Comparison of ENCODE assay signal across 14 cellular contexts in genomic region chr12:96513166-96513565, GRCh38. TPM values are rescaled to one million over a fixed set of nuclear protein-coding genes. Genes with fewer than 3 reads are reported as not detected.
A peak's percentile ranks its signal among the peaks of the same experiment; 100 is the strongest.
DNase-seq lines count a peak whose midpoint lies in the region; ATAC-seq and TF ChIP-seq lines count a peak whose summit lies in the region.
"Had no signal": no experiment of that assay in that cellular context is flagged by ENCODE, and none has a peak within 500 bp of the region (broad histone marks: within the 10 kb centered on the region; RNA-seq: fewer than 3 reads in every experiment).

No MANE protein-coding gene starts in this region.

- no peaks in the 10 kb centered on the region for H3K36me3 Mint-ChIP-seq in activated CD4-positive, alpha-beta T cell treated with anti-CD3 and anti-CD28 coated beads, Interleukin-2, amount 10 ng/mL, durations not matched to agents 24 days and 14 days (ENCODE audit: low read depth)
- H3K36me3 Mint-ChIP-seq in neural crest cell (ENCODE audit: low read depth): no peaks in the 10 kb centered on the region

- intact Hi-C loops in activated CD4-positive, alpha-beta T cell treated with anti-CD3 and anti-CD28 coated beads, Interleukin-2, amount 10 ng/mL, durations not matched to agents 24 days and 14 days (cut with micrococcal nuclease): no loop called here
- intact Hi-C loops in thyroid gland (cut with DNase I): loop anchor here (10.0 kb wide), 1 partner anchor 108 kb away; the partner anchor contains the start of gene CDK17

- no peak overlapping the region for H3K27ac Mint-ChIP-seq in activated CD4-positive, alpha-beta T cell treated with anti-CD3 and anti-CD28 coated beads, Interleukin-2, amount 10 ng/mL, durations not matched to agents 24 days and 14 days
- peak overlapping the region; percentile 32 for H3K27ac Mint-ChIP-seq in neural crest cell (ENCODE audit: unreplicated experiment)

- no peak for ATAC-seq in GM18909 (IDR thresholded peaks at IDR 0.05; ENCODE audit: poor library complexity, unreplicated experiment)
- no peak for ATAC-seq in HG02623 (IDR thresholded peaks at IDR 0.05; ENCODE audit: unreplicated experiment)

- H3K27me3 Mint-ChIP-seq in activated CD4-positive, alpha-beta T cell treated with anti-CD3 and anti-CD28 coated beads, Interleukin-2, amount 10 ng/mL, durations not matched to agents 24 days and 14 days: no peaks in the 10 kb centered on the region
- no peaks in the 10 kb centered on the region for H3K27me3 Mint-ChIP-seq in neural crest cell (ENCODE audit: low read depth)
- H3K27me3 Mint-ChIP-seq: CD8-positive, alpha-beta memory T cell had no signal

- H3K4me3 ChIP-seq in epithelial cell of esophagus (ENCODE audit: low read length) (no peak overlapping the region), thyroid gland (replicated peaks in 1 of 3) (no peak overlapping the region), H7 (ENCODE audit: insufficient read depth, low read depth, low read length) (no peak overlapping the region)
- H3K4me3 ChIP-seq: BLaER1 had no signal

- H3K36me3 ChIP-seq in thyroid gland: no peaks in the 10 kb centered on the region
- no peaks in the 10 kb centered on the region for H3K36me3 ChIP-seq in H7 (replicated peaks; ENCODE audit: control insufficient read depth, insufficient read depth, low read length)
- H3K36me3 ChIP-seq: BLaER1 had no signal

- peak overlapping the region in 2 of 3 donors; percentile 54 to 64 for H3K27ac ChIP-seq in thyroid gland
- H3K27ac ChIP-seq: 22Rv1, BLaER1, HL-60 had no signal

- H3K27me3 ChIP-seq in thyroid gland (no peaks in the 10 kb centered on the region), H7 (ENCODE audit: control insufficient read depth, insufficient read depth, low read length) (no peaks in the 10 kb centered on the region)
- H3K27me3 ChIP-seq: BLaER1 had no signal

- peaks cover 21% of the 10 kb centered on the region for H3K4me1 Mint-ChIP-seq in activated CD4-positive, alpha-beta T cell treated with anti-CD3 and anti-CD28 coated beads, Interleukin-2, amount 10 ng/mL, durations not matched to agents 24 days and 14 days
- H3K4me1 Mint-ChIP-seq in neural crest cell: peaks cover 4% of the 10 kb centered on the region

- H3K9me3 Mint-ChIP-seq in activated CD4-positive, alpha-beta T cell treated with anti-CD3 and anti-CD28 coated beads, Interleukin-2, amount 10 ng/mL, durations not matched to agents 24 days and 14 days: no peaks in the 10 kb centered on the region
- no peaks in the 10 kb centered on the region for H3K9me3 Mint-ChIP-seq in neural crest cell
- H3K9me3 Mint-ChIP-seq: CD8-positive, alpha-beta memory T cell had no signal

- TF ChIP-seq CTCF in epithelial cell of esophagus (IDR thresholded peaks at IDR 0.05; ENCODE audit: insufficient read depth, low read depth, low read length, missing control alignments) (no peak), neural crest cell (conservative IDR thresholded peaks at IDR 0.05) (no peak), thyroid gland (IDR thresholded peaks at IDR 0.05) (no peak)

- no peak overlapping the region for H3K4me3 Mint-ChIP-seq in activated CD4-positive, alpha-beta T cell treated with anti-CD3 and anti-CD28 coated beads, Interleukin-2, amount 10 ng/mL, durations not matched to agents 24 days and 14 days
- no peak overlapping the region for H3K4me3 Mint-ChIP-seq in neural crest cell
- H3K4me3 Mint-ChIP-seq: CD8-positive, alpha-beta memory T cell had no signal

- peak; percentile 48 for DNase-seq in activated CD4-positive, alpha-beta T cell treated with anti-CD3 and anti-CD28 coated beads, Interleukin-2, amount 10 ng/mL, durations not matched to agents 24 days and 14 days
- no peak for DNase-seq in activated CD4-positive, alpha-beta T cell treated with anti-CD3 and anti-CD28 coated beads for 1 hour
- DNase-seq in epithelial cell of esophagus (ENCODE audit: low read depth) (peak; percentile 49), neural crest cell (ENCODE audit: low read depth, low spot score) (no peak), thyroid gland (no peak), H7 (no peak)
- DNase-seq: Calu3; CD8-positive, alpha-beta memory T cell; DMS 273 treated with DMSO at 0.1 percent for 48 hours had no signal

- 87 to 91% methylated on average over 5 of the region's 5 CpGs for WGBS in thyroid gland, 2 donors

- no peak for TF ChIP-seq POLR2A in thyroid gland (IDR thresholded peaks at IDR 0.05)

- H3K9me3 ChIP-seq in thyroid gland: no peaks in the 10 kb centered on the region
- H3K9me3 ChIP-seq: BLaER1 had no signal

- H3K4me1 ChIP-seq in thyroid gland: peaks cover 0 to 22% of the 10 kb centered on the region in 2 donors

RNA-seq across cellular contexts. Expression of gene CFAP54, which starts 23.8 kb away (rescaled TPM):
- total RNA-seq in activated CD4-positive, alpha-beta T cell treated with anti-CD3 and anti-CD28 coated beads, Interleukin-2, amount 10 ng/mL, durations not matched to agents 24 days and 14 days: 0.09 TPM in 2 replicates
- total RNA-seq in neural crest cell: 1.5 and 3.1 TPM in 2 replicates
- 1 to 10 TPM; 3.0 to 5.4 (median 4.1) TPM for total RNA-seq in thyroid gland
- total RNA-seq in H7 (2014; rRNA removed; shearing (Covaris generic)): not detected in 2 replicates

Comparison
In these comparisons a context has a peak if more than half of its experiments do, and no peak if none do; other contexts are left out.
1. DNase-seq: peak in activated CD4-positive, alpha-beta T cell treated with anti-CD3 and anti-CD28 coated beads, Interleukin-2, amount 10 ng/mL, durations not matched to agents 24 days and 14 days (single experiment) and epithelial cell of esophagus (single experiment); none in activated CD4-positive, alpha-beta T cell treated with anti-CD3 and anti-CD28 coated beads for 1 hour (single experiment), neural crest cell (single experiment), thyroid gland (0 of 2) and H7 (single experiment).